Comparison of ENCODE assay signal across 8 cellular contexts in genomic region chr2:161237397-161238263, GRCh38.
DNase-seq lines count a peak whose midpoint lies in the region; ATAC-seq and TF ChIP-seq lines count a peak whose summit lies in the region.

No MANE protein-coding gene starts in this region.

- peak overlapping the region; percentile 80 for H3K4me3 Mint-ChIP-seq in WTC11
- peak overlapping the region; percentile 87 for H3K4me3 Mint-ChIP-seq in central memory CD8-positive, alpha-beta T cell

- H3K27me3 Mint-ChIP-seq in WTC11 (ENCODE audit: low read depth) = peaks cover 60% of the 10 kb centered on the region
- H3K27me3 Mint-ChIP-seq in central memory CD8-positive, alpha-beta T cell = no peaks in the 10 kb centered on the region

- peak; percentile 42 for ATAC-seq in GM21528 (IDR thresholded peaks at IDR 0.05; ENCODE audit: low FRiP score, unreplicated experiment)
- ATAC-seq in WTC11 = peak; percentile 62
- ATAC-seq in central memory CD8-positive, alpha-beta T cell (replicated peaks; ENCODE audit: extremely low read depth, poor library complexity, severe bottlenecking) = peak; percentile 50

- no peaks in the 10 kb centered on the region for H3K36me3 Mint-ChIP-seq in WTC11
- H3K36me3 Mint-ChIP-seq in central memory CD8-positive, alpha-beta T cell (ENCODE audit: insufficient read depth) = peaks cover 8% of the 10 kb centered on the region

- POLR2A ChIA-PET in WTC11 (lab: Charles Lee) = interaction anchor here (1.4 kb wide), 1 partner anchor 9 kb away, joined by 4 read pairs; no protein-coding TSS in a partner anchor

- H3K27ac Mint-ChIP-seq in WTC11 = no peak overlapping the region
- H3K27ac Mint-ChIP-seq in central memory CD8-positive, alpha-beta T cell (ENCODE audit: low read depth) = peak overlapping the region; percentile 77

- peaks cover 17% of the 10 kb centered on the region for H3K4me1 Mint-ChIP-seq in WTC11
- peaks cover 23% of the 10 kb centered on the region for H3K4me1 Mint-ChIP-seq in central memory CD8-positive, alpha-beta T cell

- CTCF ChIA-PET in WTC11 (lab: Charles Lee) = interaction anchor here (1.5 kb wide), 2 partner anchors 9 to 12 kb away, joined by 3 to 6 read pairs; no protein-coding TSS in a partner anchor

- TF ChIP-seq CTCF in WTC11 (IDR thresholded peaks at IDR 0.05) = no peak

- DNase-seq in DMS153 treated with DMSO at 0.1 percent for 48 hours (lab: John Stamatoyannopoulos, UW; ENCODE audit: unreplicated experiment) (peak; percentile 19), LHCN-M2 (ENCODE audit: low read depth) (peak; percentile 70), WTC11 (ENCODE audit: low spot score) (peak; percentile 57), kidney tubule cell (ENCODE audit: low spot score) (peak; percentile 32), HK-2 (ENCODE audit: unreplicated experiment) (no peak)
- DNase-seq in central memory CD8-positive, alpha-beta T cell (ENCODE audit: low spot score in 2 of 2) = peak; percentile 19 to 39
- DNase-seq in stimulated activated CD4-positive, alpha-beta T cell treated with anti-CD3 and anti-CD28 coated beads, Interleukin-15, amount 100 ng/mL, for 1 hour (ENCODE audit: low read depth in 1 of 2, low spot score in 1 of 2) = peak; percentile 5 to 40

- H3K9me3 Mint-ChIP-seq in WTC11 = no peaks in the 10 kb centered on the region
- H3K9me3 Mint-ChIP-seq in central memory CD8-positive, alpha-beta T cell = no peaks in the 10 kb centered on the region

TF ChIP-seq in WTC11, 78 proteins besides CTCF, POLR2A, EP300 and RAD21:
- TF ChIP-seq NR1H2 (CRISPR knock-in tag; IDR thresholded peaks at IDR 0.05) (no peak), TP53 (CRISPR knock-in tag; IDR thresholded peaks at IDR 0.05) (no peak)
- TF ChIP-seq, protein P1, sequence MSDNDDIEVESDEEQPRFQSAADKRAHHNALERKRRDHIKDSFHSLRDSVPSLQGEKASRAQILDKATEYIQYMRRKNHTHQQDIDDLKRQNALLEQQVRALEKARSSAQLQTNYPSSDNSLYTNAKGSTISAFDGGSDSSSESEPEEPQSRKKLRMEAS (CRISPR knock-in tag; IDR thresholded peaks at IDR 0.05) = no peak
TF ChIP-seq in WTC11: peak in this region for 0.
